ENCODE assay signal across 8 cellular contexts in the genomic region with DNA sequence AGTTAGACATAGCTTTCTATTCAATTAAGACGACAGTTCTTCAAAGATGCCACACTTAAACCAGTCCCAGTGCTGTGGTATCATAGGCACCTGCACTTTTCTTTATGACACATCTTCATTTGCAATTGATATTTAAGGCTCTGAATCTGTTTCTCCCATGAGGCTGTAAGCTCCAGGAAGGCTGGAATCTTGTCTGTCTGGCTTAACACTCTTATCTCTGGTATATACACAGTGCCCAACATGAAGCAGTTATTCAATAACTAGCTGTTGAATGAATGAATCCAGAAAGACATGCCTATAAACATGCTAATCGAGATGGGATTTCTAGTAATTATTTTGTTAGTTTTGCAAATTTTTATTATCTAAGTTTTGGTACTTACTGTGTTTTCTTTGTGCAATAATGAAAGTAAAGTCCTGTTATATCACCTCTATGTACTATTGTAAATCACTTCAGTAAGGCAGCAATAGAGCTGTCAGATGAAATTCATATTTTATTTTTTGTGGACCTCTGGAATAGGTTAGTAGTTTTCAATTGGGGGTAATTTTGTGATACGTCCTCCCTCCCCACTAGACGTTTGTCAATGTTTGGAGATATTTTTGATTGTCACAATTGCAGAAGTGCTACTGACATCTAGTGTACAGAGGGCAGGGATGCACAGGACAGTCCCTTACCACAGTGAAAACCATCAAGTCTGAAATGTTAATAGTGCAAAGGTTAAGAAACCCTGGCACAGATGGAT. TPM values are rescaled to one million over a fixed set of nuclear protein-coding genes. Genes with fewer than 3 reads are reported as not detected.
DNase-seq lines count a peak whose midpoint lies in the region; ATAC-seq and TF ChIP-seq lines count a peak whose summit lies in the region.

No MANE protein-coding gene starts in this region.

- H3K36me3 Mint-ChIP-seq in neural crest cell (ENCODE audit: low read depth) (no peaks in the 10 kb centered on the region), HFFc6 (ENCODE audit: low read depth) (no peaks in the 10 kb centered on the region)

- no peak for TF ChIP-seq POLR2A in body of pancreas (IDR thresholded peaks at IDR 0.05)

- intact Hi-C loops in body of pancreas (cut with DNase I), result no loop called here

- H3K4me3 Mint-ChIP-seq in neural crest cell (no peak overlapping the region), HFFc6 (no peak overlapping the region)

- H3K9me3 Mint-ChIP-seq in neural crest cell (no peaks in the 10 kb centered on the region), HFFc6 (no peaks in the 10 kb centered on the region; the same call in 1 of the 2 replicates)

- 9 to 10% methylated on average over 4 of the region's 4 CpGs for WGBS in body of pancreas, 2 donors

- peak; percentile 67 for ATAC-seq in body of pancreas

- DNase-seq in CD1c-positive myeloid dendritic cell (ENCODE audit: extremely low spot score) (peak; percentile 40), GM20000 (ENCODE audit: low spot score) (peak; percentile 15), HT-29 (ENCODE audit: low spot score) (peak; percentile 78), body of pancreas (no peak), neural crest cell (ENCODE audit: low read depth, low spot score) (no peak), amniotic stem cell (lab: John Stamatoyannopoulos, UW) (no peak), HFFc6 (no peak)
- DNase-seq in stimulated activated CD4-positive, alpha-beta T cell treated with anti-CD3 and anti-CD28 coated beads, Interleukin-2, amount 100 ng/mL, for 48 hours, result no peak

- TF ChIP-seq CTCF in GM20000 (IDR thresholded peaks at IDR 0.05; ENCODE audit: extremely low read depth, missing control alignments), result no peak
- TF ChIP-seq CTCF in body of pancreas (IDR thresholded peaks at IDR 0.05), result peak in 6 of 7 experiments; percentile 20 to 41 (median 32)
- peak; percentile 54 for TF ChIP-seq CTCF in neural crest cell (conservative IDR thresholded peaks at IDR 0.05)
- no peak for TF ChIP-seq CTCF in HFFc6 (IDR thresholded peaks at IDR 0.05)

- no peaks in the 10 kb centered on the region for H3K36me3 ChIP-seq in body of pancreas (replicated peaks in 1 of 2; ENCODE audit: insufficient read depth in 1 of 2, low read depth in 2 of 2)

- H3K4me1 Mint-ChIP-seq in neural crest cell (no peaks in the 10 kb centered on the region), HFFc6 (ENCODE audit: low read depth) (no peaks in the 10 kb centered on the region)

- peak overlapping the region in 1 of 4 donors; percentile 35 for H3K27ac ChIP-seq in body of pancreas

- peaks cover 12% of the 10 kb centered on the region for H3K4me1 ChIP-seq in body of pancreas

- H3K27ac Mint-ChIP-seq in neural crest cell (ENCODE audit: unreplicated experiment), result no peak overlapping the region
- H3K27ac Mint-ChIP-seq in HFFc6, result no peak overlapping the region

- no peaks in the 10 kb centered on the region for H3K27me3 Mint-ChIP-seq in neural crest cell (ENCODE audit: low read depth)
- H3K27me3 Mint-ChIP-seq in HFFc6 (ENCODE audit: insufficient read depth), result no peaks in the 10 kb centered on the region

- H3K27me3 ChIP-seq in body of pancreas, result no peaks in the 10 kb centered on the region

- H3K9me3 ChIP-seq in body of pancreas, result no peaks in the 10 kb centered on the region

- H3K4me3 ChIP-seq in body of pancreas, result no peak overlapping the region

RNA-seq across cellular contexts. Expression of a gene that starts 51.3 kb away (rescaled TPM):
- total RNA-seq in HT-29 (2014; rRNA removed; shearing (Covaris generic)), result 2.6 and 4.2 TPM in 2 replicates
- 10 to 100 TPM; 14.3 to 14.8 TPM for total RNA-seq in body of pancreas
- total RNA-seq in neural crest cell, result not detected in 2 replicates
- not detected for total RNA-seq in HFFc6 (2021; fragmentation: NEBNext Ultra II Directional; extraction: Animal tissue kit (Norgen Biotek cat#: 25700))

Comparison
In these comparisons a context has a peak if more than half of its experiments do, and no peak if none do; other contexts are left out.
1. DNase-seq: peak in CD1c-positive myeloid dendritic cell (single experiment), GM20000 (single experiment) and HT-29 (single experiment); none in body of pancreas (0 of 4), neural crest cell (single experiment), stimulated activated CD4-positive, alpha-beta T cell treated with anti-CD3 and anti-CD28 coated beads, Interleukin-2, amount 100 ng/mL, for 48 hours (0 of 2), amniotic stem cell (single experiment) and HFFc6 (single experiment).
2. CTCF ChIP-seq: peak in body of pancreas (6 of 7) and neural crest cell (single experiment); none in GM20000 (single experiment) and HFFc6 (single experiment).